Comparison of ENCODE assay signal across 17 cellular contexts in genomic region chr19:49585023-49585422, GRCh38. TPM values are rescaled to one million over a fixed set of nuclear protein-coding genes. Genes with fewer than 3 reads are reported as not detected.
DNase-seq lines count a peak whose midpoint lies in the region; ATAC-seq and TF ChIP-seq lines count a peak whose summit lies in the region.
"Had no signal": no experiment of that assay in that cellular context is flagged by ENCODE, and none has a peak within 500 bp of the region (broad histone marks: within the 10 kb centered on the region; RNA-seq: fewer than 3 reads in every experiment).

No MANE protein-coding gene starts in this region.

- no peak overlapping the region; the same call in none of the 2 replicates for H3K14ac ChIP-seq in H9 (ENCODE audit: insufficient read depth, low read length)

- no peak overlapping the region for H3K9ac ChIP-seq in H9 (ENCODE audit: extremely low read depth, insufficient read length, low read length)

- H3K18ac ChIP-seq in H9 (ENCODE audit: insufficient read length, low read depth, low read length), result peak overlapping the region; percentile 48

- peak overlapping the region in 1 of 3 experiments; percentile 91; a peak in 3 of 7 replicates for H3K27ac Mint-ChIP-seq in H9
- H3K27ac Mint-ChIP-seq: activated CD8-positive, alpha-beta T cell treated with anti-CD3 and anti-CD28 coated beads, Interleukin-2, amount 10 ng/mL, durations not matched to agents 7 days and 5 days; activated T-helper 17 cell treated with anti-CD3 and anti-CD28 coated beads, Interleukin-2, amount 50 U/mL, for 72 hours; HFFc6 had no signal

- H2BK120ac ChIP-seq in H9 (ENCODE audit: low read depth, low read length, poor library complexity, severe bottlenecking), result no peak overlapping the region

- peak; percentile 76 for DNase-seq in COR-L47 (lab: John Stamatoyannopoulos, UW)
- peak; percentile 92 for DNase-seq in H9
- DNase-seq in NCI-H69 (lab: John Stamatoyannopoulos, UW), result peak; percentile 57
- DNase-seq in islet precursor cell, result peak; percentile 76
- no peak for DNase-seq in RWPE1 (ENCODE audit: low spot score)
- no peak for DNase-seq in Right ventricle myocardium inferior (ENCODE audit: missing footprints)
- DNase-seq: activated CD8-positive, alpha-beta T cell treated with anti-CD3 and anti-CD28 coated beads, Interleukin-2, amount 10 ng/mL, durations not matched to agents 7 days and 5 days; effector CD8-positive, alpha-beta T cell; HFFc6; left cardiac atrium; MG63; mucosa of descending colon; NCI-H446; stimulated activated CD4-positive, alpha-beta T cell treated with anti-CD3 and anti-CD28 coated beads, Interleukin-4, amount 100 ng/mL, for 24 hours; stimulated activated CD8-positive, alpha-beta memory T cell treated with anti-CD3 and anti-CD28 coated beads, Interleukin-4, amount 100 ng/mL, for 48 hours had no signal

- no peak overlapping the region for H3K23ac ChIP-seq in H9 (ENCODE audit: insufficient read length, low read depth, low read length)

- no peaks in the 10 kb centered on the region; a peak in 1 of 5 replicates for H3K9me3 Mint-ChIP-seq in H9
- H3K9me3 Mint-ChIP-seq: activated T-helper 17 cell treated with anti-CD3 and anti-CD28 coated beads, Interleukin-2, amount 50 U/mL, for 72 hours; HFFc6 had no signal

- H4K8ac ChIP-seq in H9 (replicated peaks; ENCODE audit: insufficient read length, low read depth, low read length), result no peak overlapping the region

- H4K91ac ChIP-seq in H9 (ENCODE audit: insufficient read length, low read depth, low read length), result no peak overlapping the region

- no peak overlapping the region for H2BK12ac ChIP-seq in H9 (ENCODE audit: insufficient read length, low read depth, low read length)

- H2BK15ac ChIP-seq in H9 (ENCODE audit: low read depth, low read length), result no peak overlapping the region

- H3K79me1 ChIP-seq in H9 (ENCODE audit: insufficient read depth, low read depth, low read length, poor library complexity, severe bottlenecking), result no peaks in the 10 kb centered on the region

- TF ChIP-seq CTCF in H9 (conservative IDR thresholded peaks at IDR 0.05) (no peak), RWPE1 (conservative IDR thresholded peaks at IDR 0.05; ENCODE audit: low read depth) (no peak)

- no peaks in the 10 kb centered on the region for H3K9me3 ChIP-seq in H9 (ENCODE audit: control insufficient read depth, low read depth, low read length)
- H3K9me3 ChIP-seq: MG63, mucosa of descending colon had no signal

- no peaks in the 10 kb centered on the region for H4K20me1 ChIP-seq in H9 (ENCODE audit: control insufficient read depth, insufficient read depth, insufficient read length)

- no peak overlapping the region for H4K5ac ChIP-seq in H9 (ENCODE audit: insufficient read length, low read depth, low read length)

- WGBS in H9 (ENCODE audit: extremely low coverage, insufficient read length, low lambda C conversion rate), result no CpG with 5 or more reads among the region's 8 CpGs

- H3K56ac ChIP-seq in H9 (ENCODE audit: insufficient read length, low read depth, low read length), result no peak overlapping the region

- H2BK5ac ChIP-seq in H9 (ENCODE audit: insufficient read length, low read length), result no peak overlapping the region

- H3K27ac ChIP-seq in H9 (ENCODE audit: insufficient read length, low read depth, low read length), result no peak overlapping the region
- H3K27ac ChIP-seq in RWPE1, result no peak overlapping the region

- H3K4me3 Mint-ChIP-seq in H9, result 0 out of 5 replicates have a peak overlapping the region, but pooled peaks of 1 of the 2 experiments have one; percentile 63
- H3K4me3 Mint-ChIP-seq: activated CD8-positive, alpha-beta T cell treated with anti-CD3 and anti-CD28 coated beads, Interleukin-2, amount 10 ng/mL, durations not matched to agents 7 days and 5 days; activated T-helper 17 cell treated with anti-CD3 and anti-CD28 coated beads, Interleukin-2, amount 50 U/mL, for 72 hours; HFFc6 had no signal

- H2BK20ac ChIP-seq in H9 (ENCODE audit: low read depth, low read length, poor library complexity, severe bottlenecking), result no peak overlapping the region

- no peaks in the 10 kb centered on the region; the same call in 1 of the 2 replicates for H3K4me1 ChIP-seq in H9 (ENCODE audit: insufficient read depth, low read length)

- H3K4ac ChIP-seq in H9 (ENCODE audit: low read depth, low read length), result no peak overlapping the region

- no peak overlapping the region for H3T11ph ChIP-seq in H9 (ENCODE audit: low read length)

- intact Hi-C loops in Right ventricle myocardium inferior (cut with DNase I), result no loop called here

- CTCF ChIA-PET in RWPE1 (lab: Yijun Ruan, JAX), result no interaction called here

- ATAC-seq in HG03097 (IDR thresholded peaks at IDR 0.05; ENCODE audit: low FRiP score, unreplicated experiment), result no peak
- no peak for ATAC-seq in Right ventricle myocardium inferior
- ATAC-seq: activated CD8-positive, alpha-beta T cell treated with anti-CD3 and anti-CD28 coated beads, Interleukin-2, amount 10 ng/mL, durations not matched to agents 7 days and 5 days; activated T-helper 17 cell treated with anti-CD3 and anti-CD28 coated beads, Interleukin-2, amount 50 U/mL, for 72 hours; left cardiac atrium; mucosa of descending colon had no signal

- H3K23me2 ChIP-seq in H9 (ENCODE audit: insufficient read length, low read depth, low read length, poor library complexity, severe bottlenecking), result peaks cover 7% of the 10 kb centered on the region

- no peaks in the 10 kb centered on the region for H3K27me3 ChIP-seq in H9 (ENCODE audit: insufficient read depth, low read length)
- H3K27me3 ChIP-seq: MG63 had no signal

- peaks cover 1% of the 10 kb centered on the region; the same call in 1 of the 2 replicates for H3K79me2 ChIP-seq in H9 (ENCODE audit: insufficient read depth, low read length)

- H2AK5ac ChIP-seq in H9 (ENCODE audit: insufficient read length, low read length), result no peak overlapping the region

- no peaks in the 10 kb centered on the region for H3K36me3 Mint-ChIP-seq in H9 (ENCODE audit: insufficient read depth in 1 of 3, low read depth in 3 of 3)

- H2AFZ ChIP-seq in H9 (ENCODE audit: low read length), result no peak overlapping the region

- POLR2A ChIA-PET in RWPE1 (lab: Yijun Ruan, JAX; ENCODE audit: low non-redundant PET), result no interaction called here

- no peak overlapping the region for H3K4me2 ChIP-seq in H9 (ENCODE audit: insufficient read depth, insufficient read length, low read length)

- H3K4me1 Mint-ChIP-seq in H9, result peaks cover 11 to 29% of the 10 kb centered on the region in 2 experiments

- H3K27me3 Mint-ChIP-seq in H9 (ENCODE audit: low read depth), result no peaks in the 10 kb centered on the region
- H3K27me3 Mint-ChIP-seq: activated T-helper 17 cell treated with anti-CD3 and anti-CD28 coated beads, Interleukin-2, amount 50 U/mL, for 72 hours had no signal

RNA-seq across cellular contexts. Expression of gene PRRG2, which starts 3.9 kb away (rescaled TPM):
- total RNA-seq in H9 (2021), result 3.3 and 3.5 TPM in 2 replicates
- total RNA-seq in Right ventricle myocardium inferior, result 0.76 TPM

RNA-seq across cellular contexts. Expression of gene NOSIP, which starts 4.7 kb away (rescaled TPM):
- total RNA-seq in H9 (2021), result 75.1 and 78.4 TPM in 2 replicates
- 49.6 TPM for total RNA-seq in Right ventricle myocardium inferior

RNA-seq across cellular contexts. Expression of gene PRR12, which starts 6.0 kb away (rescaled TPM):
- 64.2 and 65.9 TPM in 2 replicates for total RNA-seq in H9 (2021)
- total RNA-seq in Right ventricle myocardium inferior, result 14.5 TPM

RNA-seq across cellular contexts. Expression of gene RRAS, which starts 54.9 kb away (rescaled TPM):
- total RNA-seq in H9 (2021), result 8.3 and 9.9 TPM in 2 replicates
- total RNA-seq in Right ventricle myocardium inferior, result 120 TPM

RNA-seq across cellular contexts. Expression of gene SCAF1, which starts 57.0 kb away (rescaled TPM):
- 85.3 and 86.4 TPM in 2 replicates for total RNA-seq in H9 (2021)
- 42.5 TPM for total RNA-seq in Right ventricle myocardium inferior

Comparison
In these comparisons a context has a peak if more than half of its experiments do, and no peak if none do; other contexts are left out.
1. DNase-seq: peak in COR-L47 (single experiment), H9 (single experiment), NCI-H69 (single experiment) and islet precursor cell (single experiment); none in RWPE1 (single experiment) and Right ventricle myocardium inferior (single experiment).